ENCODE assay signal across 8 cellular contexts in the genomic region with DNA sequence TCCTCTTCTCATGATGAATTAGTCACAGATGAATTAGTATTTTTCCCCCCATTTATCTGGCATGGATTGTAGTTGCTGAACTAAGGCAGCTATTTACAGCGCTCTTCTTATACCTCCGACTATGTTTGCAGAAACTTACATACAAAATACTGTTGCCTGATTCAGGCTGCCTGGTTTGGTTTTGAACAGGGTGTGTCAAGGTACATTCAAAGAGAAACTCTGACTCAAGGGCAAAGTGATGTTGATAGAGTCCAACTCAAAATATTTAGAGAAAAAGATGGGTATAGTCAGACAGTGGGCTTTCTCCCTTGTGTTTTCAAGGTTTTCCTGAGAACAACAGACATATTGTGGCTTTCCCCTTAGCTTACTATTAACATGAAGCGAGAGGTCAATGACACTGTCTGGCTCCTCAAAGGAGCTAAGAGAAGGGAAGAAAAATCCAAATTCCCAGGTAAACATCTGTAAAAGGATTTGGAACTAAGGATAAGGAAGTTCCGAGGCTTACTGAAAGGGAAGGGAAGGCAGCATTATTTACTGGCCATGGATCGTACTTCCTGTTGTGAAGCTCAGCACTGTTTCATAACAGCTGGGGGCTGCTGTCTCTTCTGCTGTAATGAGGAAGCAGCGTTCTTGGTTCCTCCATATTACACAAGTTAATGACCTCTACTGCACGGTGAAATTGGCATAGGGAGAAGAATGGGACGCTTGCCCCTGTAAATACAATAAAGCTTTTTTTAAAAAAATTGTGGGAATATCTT. TPM values are rescaled to one million over a fixed set of nuclear protein-coding genes. Genes with fewer than 3 reads are reported as not detected.
DNase-seq lines count a peak whose midpoint lies in the region; ATAC-seq and TF ChIP-seq lines count a peak whose summit lies in the region.

No MANE protein-coding gene starts in this region.

- peak; percentile 78 for DNase-seq in GM12865 (ENCODE audit: low read depth)
- no peak for DNase-seq in activated naive CD4-positive, alpha-beta T cell treated with anti-CD3 and anti-CD28 coated beads, Interleukin-2, amount 50 U/mL, for 72 hours (ENCODE audit: low spot score in 2 of 2)
- peak; percentile 36 for DNase-seq in naive B cell
- no peak for DNase-seq in T1000 (lab: John Stamatoyannopoulos, UW)
- DNase-seq in GM19240 (ENCODE audit: insufficient read length, low spot score), result no peak
- no peak for DNase-seq in NCI-H2171 (lab: John Stamatoyannopoulos, UW)

- no peaks in the 10 kb centered on the region for H3K9me3 ChIP-seq in KOPT-K1 (ENCODE audit: insufficient read depth, low read length, poor library complexity, severe bottlenecking)

- H3K27me3 Mint-ChIP-seq in naive B cell, result peaks cover 0 to 33% (median 0%) of the 10 kb centered on the region in 3 donors

- no peak for TF ChIP-seq CTCF in GM12865 (IDR thresholded peaks at IDR 0.05; ENCODE audit: insufficient read depth, low read depth, low read length, missing control alignments)

- H3K27ac ChIP-seq in KOPT-K1 (ENCODE audit: low read depth, low read length, poor library complexity, severe bottlenecking), result peak overlapping the region; percentile 14

- H3K4me1 Mint-ChIP-seq in naive B cell, result peaks cover 24 to 70% (median 36%) of the 10 kb centered on the region in 3 donors

- H3K36me3 Mint-ChIP-seq in activated naive CD4-positive, alpha-beta T cell treated with anti-CD3 and anti-CD28 coated beads, Interleukin-2, amount 50 U/mL, for 72 hours, result peaks cover 6 to 21% of the 10 kb centered on the region in 2 donors
- no peaks in the 10 kb centered on the region for H3K36me3 Mint-ChIP-seq in naive B cell

- H3K4me3 Mint-ChIP-seq in naive B cell, result peak overlapping the region in 6 of 8 donors; percentile 4 to 60 (median 15)

- H3K4me3 ChIP-seq in GM12865 (ENCODE audit: low read depth, low read length), result peak overlapping the region; percentile 19

- ATAC-seq in GM21447 (IDR thresholded peaks at IDR 0.05; ENCODE audit: unreplicated experiment), result peak; percentile 79
- ATAC-seq in activated naive CD4-positive, alpha-beta T cell treated with anti-CD3 and anti-CD28 coated beads, Interleukin-2, amount 50 U/mL, for 72 hours, result peak; percentile 93 to 96
- peak; percentile 97 for ATAC-seq in naive B cell (ENCODE audit: low read depth in 2 of 2)

- no peaks in the 10 kb centered on the region for H3K36me3 ChIP-seq in KOPT-K1 (ENCODE audit: insufficient read depth, low read length)

- no peaks in the 10 kb centered on the region for H3K9me3 Mint-ChIP-seq in activated naive CD4-positive, alpha-beta T cell treated with anti-CD3 and anti-CD28 coated beads, Interleukin-2, amount 50 U/mL, for 72 hours
- no peaks in the 10 kb centered on the region for H3K9me3 Mint-ChIP-seq in naive B cell

- H3K27ac Mint-ChIP-seq in activated naive CD4-positive, alpha-beta T cell treated with anti-CD3 and anti-CD28 coated beads, Interleukin-2, amount 50 U/mL, for 72 hours, result peak overlapping the region; percentile 77 to 87
- peak overlapping the region in 5 of 6 donors; percentile 9 to 60 (median 25) for H3K27ac Mint-ChIP-seq in naive B cell

RNA-seq across cellular contexts. Expression of a gene that starts 30.9 kb away (rescaled TPM):
- under 1 TPM in 1 of 2 donors, not detected in 1; 0.41 TPM for total RNA-seq in activated naive CD4-positive, alpha-beta T cell treated with anti-CD3 and anti-CD28 coated beads, Interleukin-2, amount 50 U/mL, for 72 hours
- polyA plus RNA-seq in naive B cell (ENCODE audit: low read depth in 6 of 6), result not detected

RNA-seq across cellular contexts. Expression of a gene that starts 38.6 kb away (rescaled TPM):
- total RNA-seq in activated naive CD4-positive, alpha-beta T cell treated with anti-CD3 and anti-CD28 coated beads, Interleukin-2, amount 50 U/mL, for 72 hours, result over 10,000 TPM in 1 of 2 donors, 1,000 to 10,000 TPM in 1; 8,550 to 11,762 TPM
- polyA plus RNA-seq in naive B cell (ENCODE audit: low read depth in 6 of 6), result over 10,000 TPM; 18,491 to 24,142 (median 22,031) TPM

Comparison
In these comparisons a context has a peak if more than half of its experiments do, and no peak if none do; other contexts are left out.
1. DNase-seq: peak in GM12865 (single experiment) and naive B cell (single experiment); none in activated naive CD4-positive, alpha-beta T cell treated with anti-CD3 and anti-CD28 coated beads, Interleukin-2, amount 50 U/mL, for 72 hours (0 of 2), T1000 (single experiment), GM19240 (single experiment) and NCI-H2171 (single experiment).
2. Peak in every context shown above with its lines, with median percentiles within 50 percentile points of each other: ATAC-seq.